ENCODE assay signal across 1 cellular context in genomic region chr7:595621-596010, GRCh38.
A peak's percentile ranks its signal among the peaks of the same experiment; 100 is the strongest.
TF ChIP-seq lines count a peak whose summit lies in the region.

No MANE protein-coding gene starts in this region.

TF ChIP-seq in K562, 482 proteins besides CTCF, POLR2A, EP300 and RAD21 (continued from another document):
- TF ChIP-seq, protein P1, sequence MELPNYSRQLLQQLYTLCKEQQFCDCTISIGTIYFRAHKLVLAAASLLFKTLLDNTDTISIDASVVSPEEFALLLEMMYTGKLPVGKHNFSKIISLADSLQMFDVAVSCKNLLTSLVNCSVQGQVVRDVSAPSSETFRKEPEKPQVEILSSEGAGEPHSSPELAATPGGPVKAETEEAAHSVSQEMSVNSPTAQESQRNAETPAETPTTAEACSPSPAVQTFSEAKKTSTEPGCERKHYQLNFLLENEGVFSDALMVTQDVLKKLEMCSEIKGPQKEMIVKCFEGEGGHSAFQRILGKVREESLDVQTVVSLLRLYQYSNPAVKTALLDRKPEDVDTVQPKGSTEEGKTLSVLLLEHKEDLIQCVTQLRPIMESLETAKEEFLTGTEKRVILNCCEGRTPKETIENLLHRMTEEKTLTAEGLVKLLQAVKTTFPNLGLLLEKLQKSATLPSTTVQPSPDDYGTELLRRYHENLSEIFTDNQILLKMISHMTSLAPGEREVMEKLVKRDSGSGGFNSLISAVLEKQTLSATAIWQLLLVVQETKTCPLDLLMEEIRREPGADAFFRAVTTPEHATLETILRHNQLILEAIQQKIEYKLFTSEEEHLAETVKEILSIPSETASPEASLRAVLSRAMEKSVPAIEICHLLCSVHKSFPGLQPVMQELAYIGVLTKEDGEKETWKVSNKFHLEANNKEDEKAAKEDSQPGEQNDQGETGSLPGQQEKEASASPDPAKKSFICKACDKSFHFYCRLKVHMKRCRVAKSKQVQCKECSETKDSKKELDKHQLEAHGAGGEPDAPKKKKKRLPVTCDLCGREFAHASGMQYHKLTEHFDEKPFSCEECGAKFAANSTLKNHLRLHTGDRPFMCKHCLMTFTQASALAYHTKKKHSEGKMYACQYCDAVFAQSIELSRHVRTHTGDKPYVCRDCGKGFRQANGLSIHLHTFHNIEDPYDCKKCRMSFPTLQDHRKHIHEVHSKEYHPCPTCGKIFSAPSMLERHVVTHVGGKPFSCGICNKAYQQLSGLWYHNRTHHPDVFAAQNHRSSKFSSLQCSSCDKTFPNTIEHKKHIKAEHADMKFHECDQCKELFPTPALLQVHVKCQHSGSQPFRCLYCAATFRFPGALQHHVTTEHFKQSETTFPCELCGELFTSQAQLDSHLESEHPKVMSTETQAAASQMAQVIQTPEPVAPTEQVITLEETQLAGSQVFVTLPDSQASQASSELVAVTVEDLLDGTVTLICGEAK (IDR thresholded peaks at IDR 0.05), result no peak
- TF ChIP-seq, protein P1 (CRISPR knock-in tag; IDR thresholded peaks at IDR 0.05), result no peak
- TF ChIP-seq RCOR1 (IDR thresholded peaks at IDR 0.05; ENCODE audit: borderline replicate concordance in 1 of 2, low read depth in 2 of 2, low read length in 2 of 2) (peak in 1 of 2 experiments; percentile 57; a peak in 1 of 4 replicates), NFIC (IDR thresholded peaks at IDR 0.05) (no peak), ADNP (tag; IDR thresholded peaks at IDR 0.05) (peak; percentile 62), RFX5 (IDR thresholded peaks at IDR 0.05; ENCODE audit: low read depth, low read length) (no peak), PHB2 (IDR thresholded peaks at IDR 0.05; ENCODE audit: low read depth) (no peak), ZNF717 (CRISPR knock-in tag; IDR thresholded peaks at IDR 0.05) (no peak), KDM1A (IDR thresholded peaks at IDR 0.05) (peak; percentile 37 to 43; a peak in 2 of 4 replicates), SMARCA5 (IDR thresholded peaks at IDR 0.05) (peak; percentile 55; the same call in 1 of the 2 replicates), RBM25 (IDR thresholded peaks at IDR 0.05; ENCODE audit: low read depth, low read length, severe bottlenecking) (peak; percentile 93), PHB (CRISPR knock-in tag; IDR thresholded peaks at IDR 0.05) (no peak), CHD1 (IDR thresholded peaks at IDR 0.05; ENCODE audit: low read length) (no peak), NR4A1 (CRISPR knock-in tag; IDR thresholded peaks at IDR 0.05) (no peak), NR4A1 (tag; IDR thresholded peaks at IDR 0.05) (no peak), NCOA2 (IDR thresholded peaks at IDR 0.05; ENCODE audit: partially characterized antibody in 2 of 2) (no peak), HLTF (IDR thresholded peaks at IDR 0.05) (peak; percentile 93), CBX1 (IDR thresholded peaks at IDR 0.05; ENCODE audit: low read depth) (no peak)
- TF ChIP-seq, protein P2, sequence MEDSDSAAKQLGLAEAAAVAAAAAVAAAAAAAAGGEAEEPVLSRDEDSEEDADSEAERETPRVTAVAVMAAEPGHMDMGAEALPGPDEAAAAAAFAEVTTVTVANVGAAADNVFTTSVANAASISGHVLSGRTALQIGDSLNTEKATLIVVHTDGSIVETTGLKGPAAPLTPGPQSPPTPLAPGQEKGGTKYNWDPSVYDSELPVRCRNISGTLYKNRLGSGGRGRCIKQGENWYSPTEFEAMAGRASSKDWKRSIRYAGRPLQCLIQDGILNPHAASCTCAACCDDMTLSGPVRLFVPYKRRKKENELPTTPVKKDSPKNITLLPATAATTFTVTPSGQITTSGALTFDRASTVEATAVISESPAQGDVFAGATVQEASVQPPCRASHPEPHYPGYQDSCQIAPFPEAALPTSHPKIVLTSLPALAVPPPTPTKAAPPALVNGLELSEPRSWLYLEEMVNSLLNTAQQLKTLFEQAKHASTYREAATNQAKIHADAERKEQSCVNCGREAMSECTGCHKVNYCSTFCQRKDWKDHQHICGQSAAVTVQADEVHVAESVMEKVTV (CRISPR knock-in tag; IDR thresholded peaks at IDR 0.05), result no peak
- TF ChIP-seq, protein P3, sequence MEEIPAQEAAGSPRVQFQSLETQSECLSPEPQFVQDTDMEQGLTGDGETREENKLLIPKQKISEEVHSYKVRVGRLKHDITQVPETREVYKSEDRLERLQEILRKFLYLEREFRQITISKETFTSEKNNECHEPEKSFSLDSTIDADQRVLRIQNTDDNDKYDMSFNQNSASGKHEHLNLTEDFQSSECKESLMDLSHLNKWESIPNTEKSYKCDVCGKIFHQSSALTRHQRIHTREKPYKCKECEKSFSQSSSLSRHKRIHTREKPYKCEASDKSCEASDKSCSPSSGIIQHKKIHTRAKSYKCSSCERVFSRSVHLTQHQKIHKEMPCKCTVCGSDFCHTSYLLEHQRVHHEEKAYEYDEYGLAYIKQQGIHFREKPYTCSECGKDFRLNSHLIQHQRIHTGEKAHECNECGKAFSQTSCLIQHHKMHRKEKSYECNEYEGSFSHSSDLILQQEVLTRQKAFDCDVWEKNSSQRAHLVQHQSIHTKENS (CRISPR knock-in tag; IDR thresholded peaks at IDR 0.05), result no peak
- TF ChIP-seq, protein P4, sequence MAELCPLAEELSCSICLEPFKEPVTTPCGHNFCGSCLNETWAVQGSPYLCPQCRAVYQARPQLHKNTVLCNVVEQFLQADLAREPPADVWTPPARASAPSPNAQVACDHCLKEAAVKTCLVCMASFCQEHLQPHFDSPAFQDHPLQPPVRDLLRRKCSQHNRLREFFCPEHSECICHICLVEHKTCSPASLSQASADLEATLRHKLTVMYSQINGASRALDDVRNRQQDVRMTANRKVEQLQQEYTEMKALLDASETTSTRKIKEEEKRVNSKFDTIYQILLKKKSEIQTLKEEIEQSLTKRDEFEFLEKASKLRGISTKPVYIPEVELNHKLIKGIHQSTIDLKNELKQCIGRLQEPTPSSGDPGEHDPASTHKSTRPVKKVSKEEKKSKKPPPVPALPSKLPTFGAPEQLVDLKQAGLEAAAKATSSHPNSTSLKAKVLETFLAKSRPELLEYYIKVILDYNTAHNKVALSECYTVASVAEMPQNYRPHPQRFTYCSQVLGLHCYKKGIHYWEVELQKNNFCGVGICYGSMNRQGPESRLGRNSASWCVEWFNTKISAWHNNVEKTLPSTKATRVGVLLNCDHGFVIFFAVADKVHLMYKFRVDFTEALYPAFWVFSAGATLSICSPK (IDR thresholded peaks at IDR 0.05; ENCODE audit: borderline replicate concordance), result no peak
